10 cellular contexts compared by ENCODE assay signal in the genomic region with DNA sequence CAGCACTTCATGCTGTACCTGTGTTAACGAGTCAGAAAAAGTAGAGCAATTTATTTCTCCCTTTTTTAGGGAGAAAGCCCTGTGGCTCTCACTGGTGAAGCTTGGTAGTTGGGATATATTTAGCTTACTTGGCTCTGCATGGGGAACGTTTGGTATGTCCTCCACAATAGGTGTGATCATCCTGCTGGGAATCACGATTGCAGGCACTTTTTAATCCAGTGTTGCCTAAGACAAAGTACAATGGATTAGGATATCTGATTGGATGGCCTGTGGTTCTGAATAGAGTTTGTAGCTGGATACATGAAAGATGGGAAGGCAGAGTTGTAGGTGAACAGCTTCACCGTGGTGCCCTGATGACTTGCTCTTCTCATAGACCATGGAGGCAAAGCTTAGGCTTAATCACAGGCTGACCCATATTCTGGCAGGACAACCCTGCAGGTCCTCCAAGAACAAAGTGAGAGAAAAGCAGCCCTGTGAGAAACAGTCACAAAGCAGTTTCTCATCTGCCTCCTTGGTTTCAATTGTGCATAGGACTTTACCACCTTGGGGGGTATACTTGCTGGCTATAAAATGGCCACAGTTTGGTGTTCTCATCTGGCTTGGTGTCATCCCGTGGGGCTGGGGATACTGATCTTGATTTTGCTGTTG. TPM values are rescaled to one million over a fixed set of nuclear protein-coding genes. Genes with fewer than 3 reads are reported as not detected.
A peak's percentile ranks its signal among the peaks of the same experiment; 100 is the strongest.
DNase-seq lines count a peak whose midpoint lies in the region; ATAC-seq and TF ChIP-seq lines count a peak whose summit lies in the region.
"Had no signal": no experiment of that assay in that cellular context is flagged by ENCODE, and none has a peak within 500 bp of the region (broad histone marks: within the 10 kb centered on the region; RNA-seq: fewer than 3 reads in every experiment).

No MANE protein-coding gene starts in this region.

- H2AFZ ChIP-seq in hepatocyte: no peak overlapping the region

- H3K36me3 ChIP-seq in iPS-20b (ENCODE audit: insufficient read depth, low read depth, low read length): peaks cover 72% of the 10 kb centered on the region
- H3K36me3 ChIP-seq in hepatocyte (replicated peaks; ENCODE audit: insufficient read depth, low read depth): peaks cover 15% of the 10 kb centered on the region

- H3K4me1 ChIP-seq in iPS-20b (ENCODE audit: insufficient read depth, low read length): peaks cover 26% of the 10 kb centered on the region
- peaks cover 2% of the 10 kb centered on the region for H3K4me1 ChIP-seq in hepatocyte (ENCODE audit: insufficient read depth)

- H3K4me3 Mint-ChIP-seq in activated T-cell treated with anti-CD3 and anti-CD28 coated beads, Interleukin-2, amount 50 U/mL, for 24 hours: peak overlapping the region; percentile 53
- H3K4me3 Mint-ChIP-seq in activated T-helper 17 cell treated with anti-CD3 and anti-CD28 coated beads, Interleukin-2, amount 50 U/mL, for 72 hours: peak overlapping the region; percentile 94
- H3K4me3 Mint-ChIP-seq in stimulated activated naive CD8-positive, alpha-beta T cell treated with anti-CD3 and anti-CD28 coated beads, Interleukin-15, amount 100 ng/mL, for 72 hours: peak overlapping the region; percentile 92 to 95

- H3K4me2 ChIP-seq in hepatocyte: no peak overlapping the region

- peaks cover 96% of the 10 kb centered on the region for H3K36me3 Mint-ChIP-seq in activated T-cell treated with anti-CD3 and anti-CD28 coated beads, Interleukin-2, amount 50 U/mL, for 24 hours (ENCODE audit: low read depth)
- peaks cover 97% of the 10 kb centered on the region for H3K36me3 Mint-ChIP-seq in activated T-helper 17 cell treated with anti-CD3 and anti-CD28 coated beads, Interleukin-2, amount 50 U/mL, for 72 hours (ENCODE audit: low read depth)

- no peaks in the 10 kb centered on the region for H3K27me3 Mint-ChIP-seq in activated T-cell treated with anti-CD3 and anti-CD28 coated beads, Interleukin-2, amount 50 U/mL, for 24 hours
- no peaks in the 10 kb centered on the region for H3K27me3 Mint-ChIP-seq in activated T-helper 17 cell treated with anti-CD3 and anti-CD28 coated beads, Interleukin-2, amount 50 U/mL, for 72 hours
- H3K27me3 Mint-ChIP-seq in stimulated activated naive CD8-positive, alpha-beta T cell treated with anti-CD3 and anti-CD28 coated beads, Interleukin-15, amount 100 ng/mL, for 72 hours: no peaks in the 10 kb centered on the region

- H3K27me3 ChIP-seq in iPS-20b (ENCODE audit: insufficient read depth, low read length): no peaks in the 10 kb centered on the region
- H3K27me3 ChIP-seq in hepatocyte: no peaks in the 10 kb centered on the region

- H4K20me1 ChIP-seq in hepatocyte (ENCODE audit: insufficient read depth, poor library complexity, severe bottlenecking): peaks cover under 1% of the 10 kb centered on the region

- H3K79me2 ChIP-seq in hepatocyte: peaks cover 95% of the 10 kb centered on the region

- H3K4me1 Mint-ChIP-seq in activated T-cell treated with anti-CD3 and anti-CD28 coated beads, Interleukin-2, amount 50 U/mL, for 24 hours (ENCODE audit: low read depth): peaks cover 86% of the 10 kb centered on the region
- peaks cover 55% of the 10 kb centered on the region for H3K4me1 Mint-ChIP-seq in activated T-helper 17 cell treated with anti-CD3 and anti-CD28 coated beads, Interleukin-2, amount 50 U/mL, for 72 hours
- peaks cover 85% of the 10 kb centered on the region for H3K4me1 Mint-ChIP-seq in stimulated activated naive CD8-positive, alpha-beta T cell treated with anti-CD3 and anti-CD28 coated beads, Interleukin-15, amount 100 ng/mL, for 72 hours

- H3K27ac ChIP-seq in iPS-20b (ENCODE audit: low read length) (peak overlapping the region; percentile 6), hepatocyte (no peak overlapping the region)

- peaks cover 2% of the 10 kb centered on the region; the same call in 1 of the 2 replicates for H3K9me3 ChIP-seq in iPS-20b (ENCODE audit: insufficient read depth, low read depth, low read length)
- peaks cover 13% of the 10 kb centered on the region for H3K9me3 ChIP-seq in hepatocyte (ENCODE audit: low read depth)

- no peaks in the 10 kb centered on the region for H3K9me2 ChIP-seq in hepatocyte (replicated peaks; ENCODE audit: insufficient read depth)

- H3K27ac Mint-ChIP-seq in activated T-cell treated with anti-CD3 and anti-CD28 coated beads, Interleukin-2, amount 50 U/mL, for 24 hours: peak overlapping the region; percentile 96
- peak overlapping the region; percentile 92 for H3K27ac Mint-ChIP-seq in activated T-helper 17 cell treated with anti-CD3 and anti-CD28 coated beads, Interleukin-2, amount 50 U/mL, for 72 hours
- peak overlapping the region; percentile 59 to 83 for H3K27ac Mint-ChIP-seq in stimulated activated naive CD8-positive, alpha-beta T cell treated with anti-CD3 and anti-CD28 coated beads, Interleukin-15, amount 100 ng/mL, for 72 hours

- ATAC-seq in activated T-helper 17 cell treated with anti-CD3 and anti-CD28 coated beads, Interleukin-2, amount 50 U/mL, for 72 hours (replicated peaks): peak; percentile 77
- peak; percentile 62 for ATAC-seq in stimulated activated naive CD8-positive, alpha-beta T cell treated with anti-CD3 and anti-CD28 coated beads, Interleukin-15, amount 100 ng/mL, for 72 hours
- no peak for ATAC-seq in GM21423 (IDR thresholded peaks at IDR 0.05; ENCODE audit: unreplicated experiment)

- peaks cover 15% of the 10 kb centered on the region for H3K9me3 Mint-ChIP-seq in activated T-cell treated with anti-CD3 and anti-CD28 coated beads, Interleukin-2, amount 50 U/mL, for 24 hours
- no peaks in the 10 kb centered on the region for H3K9me3 Mint-ChIP-seq in activated T-helper 17 cell treated with anti-CD3 and anti-CD28 coated beads, Interleukin-2, amount 50 U/mL, for 72 hours
- H3K9me3 Mint-ChIP-seq in stimulated activated naive CD8-positive, alpha-beta T cell treated with anti-CD3 and anti-CD28 coated beads, Interleukin-15, amount 100 ng/mL, for 72 hours: peaks cover 0 to 13% of the 10 kb centered on the region in 2 donors

- peak overlapping the region; percentile 40 for H3K4me3 ChIP-seq in iPS-20b (ENCODE audit: low read length)
- no peak overlapping the region for H3K4me3 ChIP-seq in hepatocyte

- no peak for DNase-seq in activated T-cell treated with anti-CD3 and anti-CD28 coated beads, Interleukin-2, amount 50 U/mL, for 24 hours
- no peak for DNase-seq in activated T-cell treated with anti-CD3 and anti-CD28 coated beads for 4 hours
- peak in 1 of 2 donors; percentile 31 for DNase-seq in stimulated activated naive CD8-positive, alpha-beta T cell treated with anti-CD3 and anti-CD28 coated beads, Interleukin-15, amount 100 ng/mL, for 72 hours
- no peak for DNase-seq in dedifferentiated amniotic fluid mesenchymal stem cell (ENCODE audit: extremely low spot score)
- no peak for DNase-seq in hepatocyte (ENCODE audit: low spot score)
- DNase-seq: stimulated activated CD4-positive, alpha-beta T cell treated with anti-CD3 and anti-CD28 coated beads, Interleukin-1b, Interleukin-23, amount 100 ng/mL, for 48 hours; T-helper 9 cell had no signal

- TF ChIP-seq CTCF in hepatocyte (IDR thresholded peaks at IDR 0.05; ENCODE audit: poor library complexity): no peak

- peak overlapping the region; percentile 2; the same call in 1 of the 2 replicates for H3K9ac ChIP-seq in iPS-20b (ENCODE audit: low read depth, low read length)

- WGBS in hepatocyte (ENCODE audit: low lambda C conversion rate, missing lambda C conversion rate): 59% methylated on average over 5 of the region's 5 CpGs

RNA-seq across cellular contexts. Expression of a gene that starts 7.5 kb away (rescaled TPM):
- total RNA-seq in activated T-helper 17 cell treated with anti-CD3 and anti-CD28 coated beads, Interleukin-2, amount 50 U/mL, for 72 hours: 10 to 100 TPM; 83.1 to 88.3 TPM
- 63.8 and 91.5 TPM in 2 replicates for total RNA-seq in hepatocyte
- polyA plus RNA-seq in hepatocyte: 23.9 and 28.8 TPM in 2 replicates
